Comparison of ENCODE assay signal across 20 cellular contexts in genomic region chr6:143811492-143812157, GRCh38. TPM values are rescaled to one million over a fixed set of nuclear protein-coding genes. Genes with fewer than 3 reads are reported as not detected.
DNase-seq lines count a peak whose midpoint lies in the region; ATAC-seq, FAIRE-seq and TF ChIP-seq lines count a peak whose summit lies in the region.
"Had no signal": no experiment of that assay in that cellular context is flagged by ENCODE, and none has a peak within 500 bp of the region (broad histone marks: within the 10 kb centered on the region; RNA-seq: fewer than 3 reads in every experiment).

No MANE protein-coding gene starts in this region.

- no peaks in the 10 kb centered on the region for H3K9me3 Mint-ChIP-seq in activated CD4-positive, alpha-beta T cell treated with anti-CD3 and anti-CD28 coated beads for 36 hours (ENCODE audit: low read depth)
- H3K9me3 Mint-ChIP-seq in activated T-helper 17 cell treated with anti-CD3 and anti-CD28 coated beads, Interleukin-2, amount 50 U/mL, for 72 hours, result no peaks in the 10 kb centered on the region
- H3K9me3 Mint-ChIP-seq: CD4-positive, alpha-beta T cell had no signal

- peaks cover 0 to 12% (median 8%) of the 10 kb centered on the region in 3 donors for H3K4me1 ChIP-seq in pancreas
- H3K4me1 ChIP-seq: BE2C had no signal

- intact Hi-C loops in activated CD4-positive, alpha-beta T cell treated with anti-CD3 and anti-CD28 coated beads for 36 hours (cut with DNase I, micrococcal nuclease), result no loop called here
- intact Hi-C loops in pancreas (cut with DNase I), result no loop called here

- ATAC-seq in activated CD4-positive, alpha-beta T cell treated with anti-CD3 and anti-CD28 coated beads for 36 hours, result peak; percentile 33
- peak; percentile 32 for ATAC-seq in activated T-helper 17 cell treated with anti-CD3 and anti-CD28 coated beads, Interleukin-2, amount 50 U/mL, for 72 hours (replicated peaks)
- ATAC-seq in pancreas, result peak; percentile 55 to 87 (median 68)

- FAIRE-seq in islet of Langerhans (lab: Jason Lieb, UNC), result peak; percentile 91
- FAIRE-seq in pancreas (lab: Jason Lieb, UNC), result no peak

- peaks cover 7% of the 10 kb centered on the region for H3K36me3 Mint-ChIP-seq in activated CD4-positive, alpha-beta T cell treated with anti-CD3 and anti-CD28 coated beads for 36 hours (ENCODE audit: low read depth)
- peaks cover 45% of the 10 kb centered on the region for H3K36me3 Mint-ChIP-seq in activated T-helper 17 cell treated with anti-CD3 and anti-CD28 coated beads, Interleukin-2, amount 50 U/mL, for 72 hours (ENCODE audit: low read depth)

- H3K27me3 ChIP-seq in pancreas, result no peaks in the 10 kb centered on the region
- H3K27me3 ChIP-seq: BE2C had no signal

- H3K4me3 ChIP-seq in pancreas, result no peak overlapping the region

- H3K4me1 Mint-ChIP-seq in activated CD4-positive, alpha-beta T cell treated with anti-CD3 and anti-CD28 coated beads for 36 hours, result peaks cover 15% of the 10 kb centered on the region
- peaks cover 14% of the 10 kb centered on the region for H3K4me1 Mint-ChIP-seq in activated T-helper 17 cell treated with anti-CD3 and anti-CD28 coated beads, Interleukin-2, amount 50 U/mL, for 72 hours

- H3K27me3 Mint-ChIP-seq in activated CD4-positive, alpha-beta T cell treated with anti-CD3 and anti-CD28 coated beads for 36 hours, result no peaks in the 10 kb centered on the region
- H3K27me3 Mint-ChIP-seq in activated T-helper 17 cell treated with anti-CD3 and anti-CD28 coated beads, Interleukin-2, amount 50 U/mL, for 72 hours, result no peaks in the 10 kb centered on the region
- H3K27me3 Mint-ChIP-seq: CD4-positive, alpha-beta T cell had no signal

- CTCF ChIA-PET in activated CD4-positive, alpha-beta T cell treated with anti-CD3 and anti-CD28 coated beads for 36 hours (lab: Charles Lee), result interaction anchor here (0.7 to 0.9 kb wide), 2 partner anchors 11 to 367 kb away, joined by 3 read pairs; no protein-coding TSS in a partner anchor

- H3K4me3 Mint-ChIP-seq in activated CD4-positive, alpha-beta T cell treated with anti-CD3 and anti-CD28 coated beads for 36 hours, result no peak overlapping the region
- H3K4me3 Mint-ChIP-seq in activated T-helper 17 cell treated with anti-CD3 and anti-CD28 coated beads, Interleukin-2, amount 50 U/mL, for 72 hours, result no peak overlapping the region
- H3K4me3 Mint-ChIP-seq: CD4-positive, alpha-beta T cell had no signal

- DNase-seq in activated CD4-positive, alpha-beta T cell treated with anti-CD3 and anti-CD28 coated beads for 36 hours, result no peak
- DNase-seq in activated CD4-positive, alpha-beta T cell treated with anti-CD3 and anti-CD28 coated beads, Interleukin-2, amount 50 U/mL, for 1 hour, result no peak
- DNase-seq in pancreas, result no peak
- DNase-seq in NCI-H82 treated with DMSO at 0.1 percent for 48 hours (lab: John Stamatoyannopoulos, UW; ENCODE audit: unreplicated experiment), result no peak
- DNase-seq in EL, result no peak
- no peak for DNase-seq in HT-29 (ENCODE audit: low spot score)
- DNase-seq: BE2C; CD4-positive, alpha-beta T cell; H7; MV-4-11; NCI-H1417 treated with DMSO at 0.1 percent for 48 hours; NCI-H1930; NCI-H2171; NCI-H446; OCI-M1 had no signal

- H3K9me3 ChIP-seq in pancreas, result no peaks in the 10 kb centered on the region
- H3K9me3 ChIP-seq: BE2C had no signal

- POLR2A ChIA-PET in activated CD4-positive, alpha-beta T cell treated with anti-CD3 and anti-CD28 coated beads for 36 hours (lab: Charles Lee), result no interaction called here

- TF ChIP-seq CTCF in pancreas (IDR thresholded peaks at IDR 0.05), result no peak

- H3K27ac ChIP-seq in pancreas, result no peak overlapping the region
- H3K27ac ChIP-seq: 22Rv1 had no signal

- no peak overlapping the region for H3K27ac Mint-ChIP-seq in activated CD4-positive, alpha-beta T cell treated with anti-CD3 and anti-CD28 coated beads for 36 hours
- peak overlapping the region; percentile 46 for H3K27ac Mint-ChIP-seq in activated T-helper 17 cell treated with anti-CD3 and anti-CD28 coated beads, Interleukin-2, amount 50 U/mL, for 72 hours
- H3K27ac Mint-ChIP-seq: CD4-positive, alpha-beta T cell had no signal

- no peaks in the 10 kb centered on the region for H3K36me3 ChIP-seq in pancreas
- H3K36me3 ChIP-seq: BE2C had no signal

- WGBS in pancreas, 2 donors, result 39 to 50% methylated on average over 2 of the region's 2 CpGs

RNA-seq across cellular contexts. Expression of gene LTV1, which starts 31.5 kb away (rescaled TPM):
- 10 to 100 TPM; 34.3 to 36.3 TPM for total RNA-seq in activated CD4-positive, alpha-beta T cell treated with anti-CD3 and anti-CD28 coated beads for 36 hours
- total RNA-seq in activated T-helper 17 cell treated with anti-CD3 and anti-CD28 coated beads, Interleukin-2, amount 50 U/mL, for 72 hours, result 10 to 100 TPM; 16.6 to 40.3 TPM
- 10 to 100 TPM in 1 of 6 donors, 1 to 10 TPM in 5; 6.5 to 10.8 (median 8.9) TPM for total RNA-seq in pancreas
- polyA plus RNA-seq in pancreas, result 10 to 100 TPM; 10.1 to 16.6 TPM
- 11.2 and 11.8 TPM in 2 replicates for total RNA-seq in HT-29 (2014; rRNA removed; shearing (Covaris generic))

RNA-seq across cellular contexts. Expression of gene ZC2HC1B, which starts 52.6 kb away (rescaled TPM):
- not detected for total RNA-seq in activated CD4-positive, alpha-beta T cell treated with anti-CD3 and anti-CD28 coated beads for 36 hours
- total RNA-seq in activated T-helper 17 cell treated with anti-CD3 and anti-CD28 coated beads, Interleukin-2, amount 50 U/mL, for 72 hours, result not detected
- not detected for total RNA-seq in pancreas
- polyA plus RNA-seq in pancreas, result not detected
- total RNA-seq in HT-29 (2014; rRNA removed; shearing (Covaris generic)), result not detected in 2 replicates
- total RNA-seq: CD4-positive, alpha-beta T cell; H7; HT1080; RPMI7951 had no signal
